8 cellular contexts compared by ENCODE assay signal in the genomic region with DNA sequence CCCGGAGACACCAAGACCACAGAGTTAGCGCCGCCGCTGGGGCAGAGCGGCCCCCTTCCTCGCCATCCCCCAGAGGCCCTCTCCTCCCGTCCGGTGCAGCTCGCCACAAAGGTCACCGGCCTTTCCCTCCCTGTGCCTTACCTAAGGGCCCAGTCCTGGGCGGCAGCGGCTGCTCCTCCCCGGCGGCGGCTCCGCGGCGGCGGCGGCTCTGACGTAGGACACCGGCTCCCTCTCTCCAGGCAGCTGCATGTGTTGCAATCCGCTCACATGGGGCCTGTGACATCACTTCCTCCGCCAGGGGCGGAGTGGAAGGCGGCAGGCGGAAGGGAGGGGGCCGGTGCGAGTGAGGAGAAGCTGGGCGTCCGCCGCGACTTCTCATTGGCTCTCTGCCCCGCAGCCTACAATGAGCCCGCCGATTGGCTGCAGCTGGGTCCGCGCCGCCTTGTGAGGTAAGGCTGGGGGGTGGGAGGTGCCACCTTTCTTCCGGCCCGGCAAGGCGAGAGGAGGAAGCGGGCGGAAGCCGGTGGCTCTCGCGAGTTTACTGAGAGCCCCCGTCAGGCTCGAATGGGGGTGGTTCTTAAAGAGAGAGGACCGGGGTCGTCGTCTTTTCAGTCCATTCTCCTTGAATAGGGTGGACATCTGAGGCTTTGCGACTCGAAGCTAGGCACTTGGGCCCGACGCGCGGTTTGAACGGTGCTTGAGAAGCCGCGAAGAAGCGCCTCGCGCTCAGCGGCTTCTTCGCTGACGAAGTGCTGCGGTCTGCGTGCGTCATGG. TPM values are rescaled to one million over a fixed set of nuclear protein-coding genes. Genes with fewer than 3 reads are reported as not detected.
A peak's percentile ranks its signal among the peaks of the same experiment; 100 is the strongest.
DNase-seq lines count a peak whose midpoint lies in the region; ATAC-seq and FAIRE-seq lines count a peak whose summit lies in the region.

A gene (minus strand): TSS at position 281 of the 774 bp plus-strand sequence. CDS start 318 bp downstream, outside the sequence.

- no peaks in the 10 kb centered on the region for H3K9me3 Mint-ChIP-seq in activated T-cell treated with anti-CD3 and anti-CD28 coated beads, Interleukin-2, amount 50 U/mL, for 72 hours

- H3K4me3 ChIP-seq in muscle layer of duodenum (ENCODE audit: low read depth in 1 of 2, low read length in 2 of 2): peak within 1 kb of the TSS; percentile 84 to 91

- H3K9me3 ChIP-seq in KOPT-K1 (ENCODE audit: insufficient read depth, low read length, poor library complexity, severe bottlenecking) (no peaks in the 10 kb centered on the region), muscle layer of duodenum (ENCODE audit: control insufficient read depth in 1 of 2, low read length in 2 of 2) (no peaks in the 10 kb centered on the region)

- peak; percentile 92 for DNase-seq in DMS79 (lab: John Stamatoyannopoulos, UW)
- DNase-seq in RCC 7860 (ENCODE audit: low spot score): peak; percentile 97
- DNase-seq in activated T-cell treated with anti-CD3 and anti-CD28 coated beads, Interleukin-2, amount 50 U/mL, for 72 hours: peak; percentile 99 to 100
- peak; percentile 100 for DNase-seq in stimulated activated CD8-positive, alpha-beta memory T cell treated with anti-CD3 and anti-CD28 coated beads, Interleukin-7, amount 100 ng/mL, for 4 hours (ENCODE audit: low read depth in 2 of 2)

- peak within 1 kb of the TSS; percentile 97 for H3K27ac Mint-ChIP-seq in activated T-cell treated with anti-CD3 and anti-CD28 coated beads, Interleukin-2, amount 50 U/mL, for 72 hours

- no peaks in the 10 kb centered on the region for H3K27me3 Mint-ChIP-seq in activated T-cell treated with anti-CD3 and anti-CD28 coated beads, Interleukin-2, amount 50 U/mL, for 72 hours (ENCODE audit: low read depth)

- H3K36me3 ChIP-seq in KOPT-K1 (ENCODE audit: insufficient read depth, low read length): peaks cover 33% of the 10 kb centered on the region
- H3K36me3 ChIP-seq in muscle layer of duodenum (ENCODE audit: control insufficient read depth in 1 of 2, insufficient read depth in 2 of 2, low read length in 2 of 2): peaks cover 0 to 14% of the 10 kb centered on the region in 2 donors

- peak within 1 kb of the TSS; percentile 97 for H3K4me3 Mint-ChIP-seq in activated T-cell treated with anti-CD3 and anti-CD28 coated beads, Interleukin-2, amount 50 U/mL, for 72 hours

- H3K27me3 ChIP-seq in muscle layer of duodenum (ENCODE audit: low read depth, low read length): no peaks in the 10 kb centered on the region

- peak within 1 kb of the TSS; percentile 93 for H3K27ac ChIP-seq in KOPT-K1 (ENCODE audit: low read depth, low read length, poor library complexity, severe bottlenecking)
- H3K27ac ChIP-seq in muscle layer of duodenum (ENCODE audit: low read length): peak within 1 kb of the TSS; percentile 100

- ATAC-seq in GM21786 (IDR thresholded peaks at IDR 0.05; ENCODE audit: unreplicated experiment): peak; percentile 92
- ATAC-seq in activated T-cell treated with anti-CD3 and anti-CD28 coated beads, Interleukin-2, amount 50 U/mL, for 72 hours (replicated peaks in 1 of 2): peak; percentile 91
- ATAC-seq in esophagus mucosa: peak; percentile 98

- H3K4me1 ChIP-seq in muscle layer of duodenum (ENCODE audit: control insufficient read depth in 1 of 2, insufficient read depth in 2 of 2, low read length in 2 of 2): peaks cover 20 to 64% of the 10 kb centered on the region in 2 donors

- peak; percentile 92 for FAIRE-seq in RCC 7860 (lab: Jason Lieb, UNC)

- peaks cover 13 to 28% of the 10 kb centered on the region in 2 donors for H3K36me3 Mint-ChIP-seq in activated T-cell treated with anti-CD3 and anti-CD28 coated beads, Interleukin-2, amount 50 U/mL, for 72 hours (ENCODE audit: insufficient read depth in 2 of 2)

- H3K4me1 Mint-ChIP-seq in activated T-cell treated with anti-CD3 and anti-CD28 coated beads, Interleukin-2, amount 50 U/mL, for 72 hours (ENCODE audit: low read depth): peaks cover 80% of the 10 kb centered on the region

RNA-seq across cellular contexts. Expression of the gene that starts here (rescaled TPM):
- 100 to 1,000 TPM; 106 to 111 TPM for total RNA-seq in activated T-cell treated with anti-CD3 and anti-CD28 coated beads, Interleukin-2, amount 50 U/mL, for 72 hours
- total RNA-seq in esophagus mucosa: 125 TPM

Comparison
In these comparisons a context has a peak if more than half of its experiments do, and no peak if none do; other contexts are left out.
1. Peak in every context shown above with its lines: DNase-seq, ATAC-seq, H3K4me3 ChIP-seq and H3K27ac ChIP-seq.